Comparison of ENCODE assay signal across 8 cellular contexts in genomic region chr10:92574545-92575377, GRCh38. TPM values are rescaled to one million over a fixed set of nuclear protein-coding genes. Genes with fewer than 3 reads are reported as not detected.
DNase-seq lines count a peak whose midpoint lies in the region; ATAC-seq and TF ChIP-seq lines count a peak whose summit lies in the region.

No MANE protein-coding gene starts in this region.

- no peak overlapping the region for H3K23ac ChIP-seq in mesenchymal stem cell (ENCODE audit: low read length in 2 of 2)

- H3K27ac ChIP-seq in mesenchymal stem cell (ENCODE audit: low read length, poor library complexity, severe bottlenecking) (peak overlapping the region; percentile 6), urinary bladder (ENCODE audit: low read depth) (no peak overlapping the region)

- H3K4me3 ChIP-seq in AG09309 (ENCODE audit: control insufficient read depth, low read depth, low read length), result peak overlapping the region; percentile 100
- H3K4me3 ChIP-seq in NT2/D1 (ENCODE audit: insufficient read length, low read depth), result peak overlapping the region; percentile 84
- H3K4me3 ChIP-seq in mesenchymal stem cell (ENCODE audit: insufficient read depth in 1 of 2, low read depth in 1 of 2, low read length in 2 of 2), result peak overlapping the region; percentile 90 to 94
- H3K4me3 ChIP-seq in urinary bladder (ENCODE audit: low read depth, low read length), result peak overlapping the region; percentile 86

- no peaks in the 10 kb centered on the region for H3K36me3 Mint-ChIP-seq in chondrocyte (ENCODE audit: low read depth)

- H3K9me3 Mint-ChIP-seq in chondrocyte (ENCODE audit: low read depth), result no peaks in the 10 kb centered on the region

- H3K4me1 ChIP-seq in NT2/D1 (ENCODE audit: insufficient read depth, insufficient read length), result no peaks in the 10 kb centered on the region
- H3K4me1 ChIP-seq in mesenchymal stem cell (ENCODE audit: control insufficient read depth, insufficient read depth, low read depth, low read length), result peaks cover 4% of the 10 kb centered on the region
- no peaks in the 10 kb centered on the region for H3K4me1 ChIP-seq in urinary bladder (ENCODE audit: insufficient read depth)

- peak overlapping the region; percentile 68 for H3K4me3 Mint-ChIP-seq in chondrocyte (ENCODE audit: unreplicated experiment)

- no peak overlapping the region for H2BK120ac ChIP-seq in mesenchymal stem cell (ENCODE audit: low read depth, low read length)

- peak overlapping the region; percentile 50 for H3K4me2 ChIP-seq in mesenchymal stem cell (ENCODE audit: low read length, poor library complexity, severe bottlenecking)

- no peak overlapping the region for H3K4ac ChIP-seq in mesenchymal stem cell (ENCODE audit: low read depth in 1 of 2, low read length in 2 of 2)

- H3K4me1 Mint-ChIP-seq in chondrocyte (ENCODE audit: low read depth), result peaks cover 34% of the 10 kb centered on the region

- no peak overlapping the region for H2BK5ac ChIP-seq in mesenchymal stem cell (ENCODE audit: low read depth, low read length, poor library complexity, severe bottlenecking)

- H3K27ac Mint-ChIP-seq in chondrocyte (ENCODE audit: unreplicated experiment), result peak overlapping the region; percentile 87

- 14% methylated on average over 18 of the region's 22 CpGs for WGBS in mesenchymal stem cell
- WGBS in urinary bladder, result 9% methylated on average over 22 of the region's 22 CpGs

- no peak overlapping the region for H2BK12ac ChIP-seq in mesenchymal stem cell (ENCODE audit: low read length in 2 of 2)

- DNase-seq in AG09309 (ENCODE audit: low read depth) (no peak), NT2/D1 (ENCODE audit: low read depth, low spot score) (no peak), chondrocyte (ENCODE audit: low spot score) (no peak), mesenchymal stem cell (no peak)
- DNase-seq in activated CD4-positive, alpha-beta T cell treated with anti-CD3 and anti-CD28 coated beads, Interleukin-2, amount 50 U/mL, for 48 hours, result no peak

- peak; percentile 26 for ATAC-seq in GM18502 (IDR thresholded peaks at IDR 0.05; ENCODE audit: poor library complexity, unreplicated experiment)
- ATAC-seq in HG02981 (IDR thresholded peaks at IDR 0.05; ENCODE audit: unreplicated experiment), result peak; percentile 26

- no peak overlapping the region for H2AK5ac ChIP-seq in mesenchymal stem cell (ENCODE audit: low read length, severe bottlenecking)

- no peak overlapping the region for H3K18ac ChIP-seq in mesenchymal stem cell (ENCODE audit: low read depth in 1 of 2, low read length in 2 of 2)

- TF ChIP-seq CTCF in AG09309 (IDR thresholded peaks at IDR 0.05; ENCODE audit: control insufficient read depth, insufficient read depth, low read depth, low read length, missing control alignments) (no peak), chondrocyte (IDR thresholded peaks at IDR 0.05) (peak; percentile 79)

- H3K27me3 Mint-ChIP-seq in chondrocyte (ENCODE audit: low read depth), result no peaks in the 10 kb centered on the region

- peaks cover 7% of the 10 kb centered on the region for H3K36me3 ChIP-seq in NT2/D1 (ENCODE audit: insufficient read depth, insufficient read length, low read length)
- H3K36me3 ChIP-seq in mesenchymal stem cell (ENCODE audit: control insufficient read depth in 1 of 2, insufficient read depth in 2 of 2, low read depth in 1 of 2, low read length in 2 of 2), result no peaks in the 10 kb centered on the region
- no peaks in the 10 kb centered on the region for H3K36me3 ChIP-seq in urinary bladder (ENCODE audit: insufficient read depth)

- no peak overlapping the region for H3K14ac ChIP-seq in mesenchymal stem cell (ENCODE audit: low read length in 2 of 2)

- no peaks in the 10 kb centered on the region for H3K27me3 ChIP-seq in NT2/D1 (ENCODE audit: insufficient read depth, insufficient read length)
- H3K27me3 ChIP-seq in mesenchymal stem cell (ENCODE audit: control insufficient read depth in 1 of 2, insufficient read depth in 1 of 2, low read length in 2 of 2), result no peaks in the 10 kb centered on the region

- no peak overlapping the region for H2BK15ac ChIP-seq in mesenchymal stem cell (ENCODE audit: low read depth, poor library complexity, severe bottlenecking)

- H3K9ac ChIP-seq in NT2/D1 (ENCODE audit: insufficient read length, low read depth) (peak overlapping the region; percentile 92), mesenchymal stem cell (ENCODE audit: low read length) (peak overlapping the region; percentile 97)

- H4K8ac ChIP-seq in mesenchymal stem cell (ENCODE audit: low read length), result no peak overlapping the region

- H2AFZ ChIP-seq in mesenchymal stem cell (ENCODE audit: low read depth, low read length), result peak overlapping the region; percentile 87

- no peaks in the 10 kb centered on the region for H3K9me3 ChIP-seq in NT2/D1 (ENCODE audit: insufficient read depth, low read length)
- no peaks in the 10 kb centered on the region for H3K9me3 ChIP-seq in mesenchymal stem cell (ENCODE audit: control insufficient read depth, low read length)

- H3K79me1 ChIP-seq in mesenchymal stem cell (replicated peaks; ENCODE audit: low read length, poor library complexity, severe bottlenecking), result peaks cover 6% of the 10 kb centered on the region

- no peak overlapping the region for H4K91ac ChIP-seq in mesenchymal stem cell (ENCODE audit: low read length)

RNA-seq across cellular contexts. Expression of gene IDE, which starts 0.9 kb away (rescaled TPM):
- 42.0 to 57.5 TPM (median 44.6 TPM) in 3 replicates for total RNA-seq in chondrocyte
- 18.5 TPM for polyA plus RNA-seq in mesenchymal stem cell (2013, experiment 1 of 2)
- 18.4 TPM for polyA plus RNA-seq in mesenchymal stem cell (2013, experiment 2 of 2)
- 40.1 TPM for total RNA-seq in urinary bladder
- 14.1 TPM for polyA plus RNA-seq in urinary bladder

RNA-seq across cellular contexts. Expression of gene KIF11, which starts 18.2 kb away (rescaled TPM):
- total RNA-seq in chondrocyte, result 6.6 to 9.9 TPM (median 7.1 TPM) in 3 replicates
- polyA plus RNA-seq in mesenchymal stem cell (2013, experiment 1 of 2), result 4.4 TPM
- 4.7 TPM for polyA plus RNA-seq in mesenchymal stem cell (2013, experiment 2 of 2)
- total RNA-seq in urinary bladder, result 26.6 TPM
- 0.82 TPM for polyA plus RNA-seq in urinary bladder
